In genomic region chrX:140091276-140091886, GRCh38 we compare ENCODE assay signal across 8 cellular contexts.
DNase-seq lines count a peak whose midpoint lies in the region; ATAC-seq, FAIRE-seq and TF ChIP-seq lines count a peak whose summit lies in the region.

No MANE protein-coding gene starts in this region.

- intact Hi-C loops in heart left ventricle (cut with DNase I), result no loop called here

- TF ChIP-seq POLR2A in heart left ventricle (IDR thresholded peaks at IDR 0.05), result no peak
- TF ChIP-seq POLR2A in H54 (IDR thresholded peaks at IDR 0.05; ENCODE audit: low read depth, low read length), result no peak

- 1 to 43% (median 13%) methylated on average over 30 to 79 of the region's 80 CpGs for WGBS in heart left ventricle, 4 donors

- H3K27me3 ChIP-seq in heart left ventricle (peaks cover 0 to 63% (median 0%) of the 10 kb centered on the region in 9 donors), rectal smooth muscle tissue (ENCODE audit: control insufficient read depth, insufficient read depth, low read length) (peaks cover 8% of the 10 kb centered on the region)

- TF ChIP-seq CTCF in heart left ventricle (IDR thresholded peaks at IDR 0.05), result no peak

- peak; percentile 5 for DNase-seq in NCI-H2171 (lab: John Stamatoyannopoulos, UW)
- DNase-seq in NCI-H2171 treated with DMSO at 0.1 percent for 48 hours (lab: John Stamatoyannopoulos, UW), result no peak
- DNase-seq in activated effector memory CD4-positive, alpha-beta T cell treated with Interleukin-2 at 50 U/mL for 16 hours, result peak; percentile 4
- peak in 2 of 5 donors; percentile 35 to 53 for DNase-seq in heart left ventricle
- no peak for DNase-seq in NCI-H446 treated with DMSO at 0.1 percent for 48 hours (lab: John Stamatoyannopoulos, UW)
- no peak for DNase-seq in H54 (ENCODE audit: insufficient read length, low spot score)

- H3K27ac ChIP-seq in heart left ventricle (no peak overlapping the region), rectal smooth muscle tissue (ENCODE audit: low read depth, low read length) (no peak overlapping the region)

- no peak overlapping the region for H3K9ac ChIP-seq in rectal smooth muscle tissue (ENCODE audit: low read length)

- H3K36me3 ChIP-seq in heart left ventricle (no peaks in the 10 kb centered on the region), rectal smooth muscle tissue (ENCODE audit: control insufficient read depth, insufficient read depth, low read length) (no peaks in the 10 kb centered on the region)

- H3K4me3 ChIP-seq in heart left ventricle, result peak overlapping the region in 10 of 12 donors; percentile 19 to 53 (median 41)
- H3K4me3 ChIP-seq in rectal smooth muscle tissue (ENCODE audit: low read length), result peak overlapping the region; percentile 48

- FAIRE-seq in H54 (lab: Jason Lieb, UNC), result no peak

- ATAC-seq in HG03469 (IDR thresholded peaks at IDR 0.05; ENCODE audit: unreplicated experiment), result peak; percentile 63
- peak in 2 of 4 donors; percentile 59 to 69 for ATAC-seq in heart left ventricle

- H3K4me1 ChIP-seq in heart left ventricle, result peaks cover 0 to 5% (median 0%) of the 10 kb centered on the region in 12 donors
- peaks cover 3% of the 10 kb centered on the region for H3K4me1 ChIP-seq in rectal smooth muscle tissue (ENCODE audit: control insufficient read depth, insufficient read depth, low read length)

- H3K9me3 ChIP-seq in heart left ventricle, result no peaks in the 10 kb centered on the region

Comparison
In these comparisons a context has a peak if more than half of its experiments do, and no peak if none do; other contexts are left out.
1. DNase-seq: peak in NCI-H2171 (single experiment) and activated effector memory CD4-positive, alpha-beta T cell treated with Interleukin-2 at 50 U/mL for 16 hours (single experiment); none in NCI-H2171 treated with DMSO at 0.1 percent for 48 hours (single experiment), NCI-H446 treated with DMSO at 0.1 percent for 48 hours (single experiment) and H54 (single experiment).